ENCODE assay signal across 23 cellular contexts in the genomic region with DNA sequence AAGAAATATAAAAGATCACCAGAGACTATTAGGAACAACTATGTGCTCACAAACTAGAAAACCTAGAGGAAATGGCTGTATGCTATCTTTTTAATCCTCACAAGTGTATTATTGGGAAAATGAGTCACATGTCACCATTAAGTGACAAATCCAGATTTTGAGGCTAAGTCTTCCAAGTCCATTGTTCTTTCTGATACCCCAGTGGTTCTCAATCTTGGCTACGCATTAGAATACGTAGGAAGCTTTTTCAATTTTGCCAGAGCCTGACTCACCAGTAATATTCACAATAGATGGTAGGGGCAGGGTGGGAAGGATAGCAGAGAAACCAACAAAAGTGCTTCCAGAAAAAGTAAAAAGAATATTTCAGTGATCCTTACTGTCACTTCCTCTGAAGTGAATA.
"Had no signal": no experiment of that assay in that cellular context is flagged by ENCODE, and none has a peak within 500 bp of the region (broad histone marks: within the 10 kb centered on the region; RNA-seq: fewer than 3 reads in every experiment).

No MANE protein-coding gene starts in this region.

- DNase-seq: activated CD4-positive, alpha-beta memory T cell treated with anti-CD3 and anti-CD28 coated beads for 36 hours; activated CD4-positive, alpha-beta T cell treated with anti-CD3 and anti-CD28 coated beads, Interleukin-2, amount 10 ng/mL, durations not matched to agents 24 days and 14 days; activated CD4-positive, CD25-positive, alpha-beta regulatory T cell treated with anti-CD3 and anti-CD28 coated beads, Interleukin-2, amount 50 U/mL, for 72 hours; activated CD8-positive, alpha-beta memory T cell treated with anti-CD3 and anti-CD28 coated beads for 24 hours; activated effector memory CD4-positive, alpha-beta T cell treated with anti-CD3 and anti-CD28 coated beads, Interleukin-2, amount 50 U/mL, for 16 hours; activated naive CD4-positive, alpha-beta T cell treated with anti-CD3 and anti-CD28 coated beads for 36 hours; activated T-cell treated with anti-CD3 and anti-CD28 coated beads, Interleukin-2, amount 50 U/mL, for 4 hours; amygdala; body of pancreas; MV-4-11; NCI-H1092 treated with DMSO at 0.1 percent for 48 hours; NCI-H1417 treated with DMSO at 0.1 percent for 48 hours; NCI-H1694 treated with DMSO at 0.1 percent for 48 hours; NCI-H2029 treated with DMSO at 0.1 percent for 48 hours; NCI-H345; NCI-H510A; NCI-H526 treated with DMSO at 0.1 percent for 48 hours; NCI-H82; SIG-M5; T-helper 17 cell; T-helper 9 cell had no signal

- FAIRE-seq: bronchial epithelial cell had no signal

- H3K4me2 ChIP-seq: KMS-11 had no signal

- H3K9me3 ChIP-seq: body of pancreas had no signal

- H3K27me3 ChIP-seq: body of pancreas had no signal

- H3K27ac ChIP-seq: body of pancreas, KMS-11 had no signal

- H3K4me3 ChIP-seq: body of pancreas had no signal

- H3K9ac ChIP-seq: KMS-11 had no signal
